ENCODE assay signal across 39 cellular contexts in the genomic region with DNA sequence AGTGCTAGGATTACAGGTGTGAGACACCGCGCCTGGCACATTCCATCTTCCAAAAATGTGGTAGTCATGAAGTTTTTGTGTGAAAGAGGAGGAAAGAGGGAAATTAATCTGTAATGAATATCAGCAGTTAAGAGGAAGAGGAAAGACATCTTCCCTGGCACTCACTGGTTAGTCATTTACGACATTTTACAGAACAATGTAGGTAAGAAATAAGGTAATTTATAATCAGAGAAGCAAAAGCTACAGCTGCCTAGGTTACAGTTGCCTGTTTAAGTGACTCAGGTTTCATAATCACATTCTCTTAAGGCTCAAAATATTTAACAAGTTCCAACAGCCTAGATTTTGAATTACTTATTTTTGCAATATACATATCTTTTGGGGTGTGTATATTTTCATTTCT. TPM values are rescaled to one million over a fixed set of nuclear protein-coding genes. Genes with fewer than 3 reads are reported as not detected.
DNase-seq lines count a peak whose midpoint lies in the region; ATAC-seq and TF ChIP-seq lines count a peak whose summit lies in the region.
"Had no signal": no experiment of that assay in that cellular context is flagged by ENCODE, and none has a peak within 500 bp of the region (broad histone marks: within the 10 kb centered on the region; RNA-seq: fewer than 3 reads in every experiment).

No MANE protein-coding gene starts in this region.

- POLR2A ChIA-PET in CD8-positive, alpha-beta memory T cell (lab: Charles Lee) = no interaction called here

- 94% methylated on average over 3 of the region's 3 CpGs for WGBS in right cardiac atrium

- peaks cover 0 to 11% (median 2%) of the 10 kb centered on the region in 3 donors for H3K36me3 Mint-ChIP-seq in CD8-positive, alpha-beta memory T cell
- H3K36me3 Mint-ChIP-seq: immature natural killer cell had no signal

- no peaks in the 10 kb centered on the region for H3K36me3 ChIP-seq in cardiac muscle cell
- no peaks in the 10 kb centered on the region for H3K36me3 ChIP-seq in kidney epithelial cell (ENCODE audit: control insufficient read depth, insufficient read depth, low read length)
- no peaks in the 10 kb centered on the region for H3K36me3 ChIP-seq in CD8-positive, alpha-beta memory T cell (ENCODE audit: insufficient read depth, low read length)
- H3K36me3 ChIP-seq: left ventricle myocardium inferior, right atrium auricular region, suprapubic skin had no signal

- H3K9me3 ChIP-seq in cardiac muscle cell (ENCODE audit: low read depth) (no peaks in the 10 kb centered on the region), right cardiac atrium (ENCODE audit: control insufficient read depth, low read length) (no peaks in the 10 kb centered on the region)
- H3K9me3 ChIP-seq in CD8-positive, alpha-beta memory T cell (ENCODE audit: low read length) = no peaks in the 10 kb centered on the region
- H3K9me3 ChIP-seq: left ventricle myocardium inferior, right atrium auricular region, suprapubic skin had no signal

- no peak overlapping the region for H3K4me3 Mint-ChIP-seq in CD8-positive, alpha-beta memory T cell
- H3K4me3 Mint-ChIP-seq: activated CD8-positive, alpha-beta memory T cell treated with anti-CD3 and anti-CD28 coated beads, Interleukin-2, amount 10 ng/mL, durations not matched to agents 7 days and 5 days; activated naive CD8-positive, alpha-beta T cell treated with anti-CD3 and anti-CD28 coated beads for 36 hours; activated T-cell treated with anti-CD3 and anti-CD28 coated beads, Interleukin-2, amount 50 U/mL, for 4 hours; CD8-positive, alpha-beta T cell; effector memory CD8-positive, alpha-beta T cell; IgD-negative memory B cell; immature natural killer cell; neural crest cell had no signal

- H3K27me3 Mint-ChIP-seq in CD8-positive, alpha-beta memory T cell = no peaks in the 10 kb centered on the region
- H3K27me3 Mint-ChIP-seq: activated CD8-positive, alpha-beta memory T cell treated with anti-CD3 and anti-CD28 coated beads, Interleukin-2, amount 10 ng/mL, durations not matched to agents 7 days and 5 days; activated naive CD8-positive, alpha-beta T cell treated with anti-CD3 and anti-CD28 coated beads for 36 hours; effector memory CD8-positive, alpha-beta T cell; IgD-negative memory B cell had no signal

- ATAC-seq in right cardiac atrium = no peak
- ATAC-seq: activated CD8-positive, alpha-beta memory T cell treated with anti-CD3 and anti-CD28 coated beads, Interleukin-2, amount 10 ng/mL, durations not matched to agents 7 days and 5 days; activated T-cell treated with anti-CD3 and anti-CD28 coated beads, Interleukin-2, amount 50 U/mL, for 4 hours; CD8-positive, alpha-beta T cell; effector memory CD8-positive, alpha-beta T cell; GM12878 had no signal

- H3K27ac ChIP-seq in cardiac muscle cell (peak overlapping the region; percentile 85), right cardiac atrium (ENCODE audit: low read length) (no peak overlapping the region)
- no peak overlapping the region for H3K27ac ChIP-seq in CD8-positive, alpha-beta memory T cell (ENCODE audit: low read depth, low read length)
- H3K27ac ChIP-seq: left ventricle myocardium inferior, parathyroid adenoma, right atrium auricular region, suprapubic skin had no signal

- DNase-seq in cardiac muscle cell (ENCODE audit: low read depth in 1 of 2, low spot score in 1 of 2) = no peak
- DNase-seq in right cardiac atrium = no peak
- peak; percentile 13 for DNase-seq in amniotic epithelial cell (ENCODE audit: low read depth)
- DNase-seq in kidney epithelial cell (ENCODE audit: low read depth) = peak; percentile 10
- no peak for DNase-seq in NCI-H2227 (lab: John Stamatoyannopoulos, UW; ENCODE audit: unreplicated experiment)
- no peak for DNase-seq in DMS79 treated with DMSO at 0.1 percent for 48 hours (lab: John Stamatoyannopoulos, UW)
- no peak for DNase-seq in NCI-H2029 (lab: John Stamatoyannopoulos, UW)
- DNase-seq in CD8-positive, alpha-beta memory T cell = no peak
- DNase-seq: activated CD4-positive, CD25-positive, alpha-beta regulatory T cell; activated CD8-positive, alpha-beta memory T cell treated with anti-CD3 and anti-CD28 coated beads, Interleukin-2, amount 10 ng/mL, durations not matched to agents 7 days and 5 days; activated gamma-delta T cell; activated naive CD8-positive, alpha-beta T cell treated with anti-CD3 and anti-CD28 coated beads for 36 hours; activated T-cell treated with anti-CD3 and anti-CD28 coated beads, Interleukin-2, amount 50 U/mL, for 4 hours; AML-193; aorta; CD8-positive, alpha-beta T cell; cortex of kidney; DMS 273 treated with DMSO at 0.1 percent for 48 hours; effector memory CD8-positive, alpha-beta T cell; H7; hypothalamus; immature natural killer cell; left ventricle myocardium inferior; mesendoderm; NCI-H1092 treated with DMSO at 0.1 percent for 48 hours; NCI-H1694 treated with DMSO at 0.1 percent for 48 hours; NCI-H2171; NCI-H524; OCI-M1; stimulated activated CD4-positive, alpha-beta T cell treated with anti-CD3 and anti-CD28 coated beads, Interleukin-1b, Interleukin-23, amount 100 ng/mL, for 48 hours; stimulated activated naive CD4-positive, alpha-beta T cell treated with Interleukin-2 at 50 U/mL for 16 hours; T-helper 1 cell had no signal

- H3K9me3 Mint-ChIP-seq in CD8-positive, alpha-beta memory T cell = no peaks in the 10 kb centered on the region
- H3K9me3 Mint-ChIP-seq: activated naive CD8-positive, alpha-beta T cell treated with anti-CD3 and anti-CD28 coated beads for 36 hours; activated T-cell treated with anti-CD3 and anti-CD28 coated beads, Interleukin-2, amount 50 U/mL, for 4 hours; CD8-positive, alpha-beta T cell; effector memory CD8-positive, alpha-beta T cell; IgD-negative memory B cell; immature natural killer cell; neural crest cell had no signal

- intact Hi-C loops in right cardiac atrium (cut with DNase I) = no loop called here

- H3K4me1 ChIP-seq in cardiac muscle cell (ENCODE audit: low read depth) (peaks cover 25% of the 10 kb centered on the region), right cardiac atrium (ENCODE audit: control insufficient read depth, insufficient read depth, low read length) (peaks cover 10% of the 10 kb centered on the region)
- peaks cover 39% of the 10 kb centered on the region for H3K4me1 ChIP-seq in CD8-positive, alpha-beta memory T cell (ENCODE audit: insufficient read depth, low read length)
- H3K4me1 ChIP-seq: parathyroid adenoma had no signal

- H3K27ac Mint-ChIP-seq in CD8-positive, alpha-beta memory T cell = peak overlapping the region in 2 of 8 donors; percentile 11 to 70
- H3K27ac Mint-ChIP-seq: activated CD8-positive, alpha-beta memory T cell treated with anti-CD3 and anti-CD28 coated beads, Interleukin-2, amount 10 ng/mL, durations not matched to agents 7 days and 5 days; CD8-positive, alpha-beta T cell; effector memory CD8-positive, alpha-beta T cell; IgD-negative memory B cell had no signal

- H3K27me3 ChIP-seq in cardiac muscle cell (no peaks in the 10 kb centered on the region), right cardiac atrium (ENCODE audit: control insufficient read depth, insufficient read depth) (no peaks in the 10 kb centered on the region), kidney epithelial cell (ENCODE audit: control insufficient read depth, insufficient read depth, low read length) (no peaks in the 10 kb centered on the region)
- no peaks in the 10 kb centered on the region for H3K27me3 ChIP-seq in CD8-positive, alpha-beta memory T cell (ENCODE audit: insufficient read depth, low read length, poor library complexity, severe bottlenecking)
- H3K27me3 ChIP-seq: right atrium auricular region, suprapubic skin had no signal

- CTCF ChIA-PET in CD8-positive, alpha-beta memory T cell (lab: Charles Lee) = interaction anchor here (1.4 kb wide), 1 partner anchor 85 kb away, joined by 3 read pairs; no protein-coding TSS in a partner anchor

- H3K4me1 Mint-ChIP-seq in CD8-positive, alpha-beta memory T cell = peaks cover 74 to 91% (median 90%) of the 10 kb centered on the region in 3 donors

- H3K4me3 ChIP-seq in cardiac muscle cell = no peak overlapping the region
- no peak overlapping the region for H3K4me3 ChIP-seq in right cardiac atrium (ENCODE audit: low read length)
- no peak overlapping the region for H3K4me3 ChIP-seq in kidney epithelial cell (ENCODE audit: low read depth, low read length)
- no peak overlapping the region for H3K4me3 ChIP-seq in CD8-positive, alpha-beta memory T cell (ENCODE audit: low read length)
- H3K4me3 ChIP-seq: GM12878, left ventricle myocardium inferior, right atrium auricular region, SK-N-MC, suprapubic skin had no signal

- no peak for TF ChIP-seq CTCF in cardiac muscle cell (IDR thresholded peaks at IDR 0.05; ENCODE audit: low read depth, low read length)
- no peak for TF ChIP-seq CTCF in kidney epithelial cell (IDR thresholded peaks at IDR 0.05; ENCODE audit: insufficient read depth, low read length, poor library complexity, severe bottlenecking)

RNA-seq across cellular contexts. Expression of a gene that starts 26.9 kb away (rescaled TPM):
- total RNA-seq in cardiac muscle cell (7.5 and 20.3 TPM in 2 replicates), right cardiac atrium (10 to 100 TPM; 11.4 to 14.2 (median 13.2) TPM), kidney epithelial cell (31.1 and 34.9 TPM in 2 replicates)
- polyA plus RNA-seq in cardiac muscle cell (13.2 and 15.0 TPM in 2 replicates), right cardiac atrium (5.0 TPM)
- 10 to 100 TPM; 36.0 to 39.9 TPM for total RNA-seq in CD8-positive, alpha-beta memory T cell
- polyA plus RNA-seq in CD8-positive, alpha-beta memory T cell = 11.4 TPM

Comparison
In these comparisons a context has a peak if more than half of its experiments do, and no peak if none do; other contexts are left out.
1. DNase-seq: peak in amniotic epithelial cell (single experiment) and kidney epithelial cell (single experiment); none in cardiac muscle cell (0 of 2), right cardiac atrium (0 of 3), NCI-H2227 (single experiment), DMS79 treated with DMSO at 0.1 percent for 48 hours (single experiment), NCI-H2029 (single experiment) and CD8-positive, alpha-beta memory T cell (0 of 5).